In the genomic region with DNA sequence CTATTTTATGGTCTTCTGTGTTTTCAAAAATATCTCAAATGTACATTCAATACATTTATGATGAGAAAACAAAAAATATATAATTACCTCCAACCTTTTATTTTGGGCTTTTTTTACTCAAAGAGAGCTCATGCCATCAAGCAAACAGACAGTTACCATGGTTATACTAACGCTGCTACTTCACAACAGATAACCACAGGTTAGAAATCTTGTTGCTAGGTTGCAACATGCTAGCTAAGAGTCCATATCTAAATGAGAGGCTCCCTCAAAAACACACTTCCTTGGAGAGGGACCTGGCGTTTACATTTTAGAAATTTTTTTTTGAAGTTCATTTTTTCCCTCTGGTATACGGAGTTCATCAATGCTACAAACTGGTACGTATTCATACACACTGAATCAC, we compare ENCODE assay signal across 1 cellular context.
TF ChIP-seq lines count a peak whose summit lies in the region.

No MANE protein-coding gene starts in this region.

TF ChIP-seq in K562, 482 proteins besides CTCF, POLR2A, EP300 and RAD21 (continued from another document):
- TF ChIP-seq, protein P1, sequence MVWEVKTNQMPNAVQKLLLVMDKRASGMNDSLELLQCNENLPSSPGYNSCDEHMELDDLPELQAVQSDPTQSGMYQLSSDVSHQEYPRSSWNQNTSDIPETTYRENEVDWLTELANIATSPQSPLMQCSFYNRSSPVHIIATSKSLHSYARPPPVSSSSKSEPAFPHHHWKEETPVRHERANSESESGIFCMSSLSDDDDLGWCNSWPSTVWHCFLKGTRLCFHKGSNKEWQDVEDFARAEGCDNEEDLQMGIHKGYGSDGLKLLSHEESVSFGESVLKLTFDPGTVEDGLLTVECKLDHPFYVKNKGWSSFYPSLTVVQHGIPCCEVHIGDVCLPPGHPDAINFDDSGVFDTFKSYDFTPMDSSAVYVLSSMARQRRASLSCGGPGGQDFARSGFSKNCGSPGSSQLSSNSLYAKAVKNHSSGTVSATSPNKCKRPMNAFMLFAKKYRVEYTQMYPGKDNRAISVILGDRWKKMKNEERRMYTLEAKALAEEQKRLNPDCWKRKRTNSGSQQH (CRISPR knock-in tag; IDR thresholded peaks at IDR 0.05), result no peak
TF ChIP-seq in K562: peak in this region for 1.
